9 cellular contexts compared by ENCODE assay signal in the genomic region with DNA sequence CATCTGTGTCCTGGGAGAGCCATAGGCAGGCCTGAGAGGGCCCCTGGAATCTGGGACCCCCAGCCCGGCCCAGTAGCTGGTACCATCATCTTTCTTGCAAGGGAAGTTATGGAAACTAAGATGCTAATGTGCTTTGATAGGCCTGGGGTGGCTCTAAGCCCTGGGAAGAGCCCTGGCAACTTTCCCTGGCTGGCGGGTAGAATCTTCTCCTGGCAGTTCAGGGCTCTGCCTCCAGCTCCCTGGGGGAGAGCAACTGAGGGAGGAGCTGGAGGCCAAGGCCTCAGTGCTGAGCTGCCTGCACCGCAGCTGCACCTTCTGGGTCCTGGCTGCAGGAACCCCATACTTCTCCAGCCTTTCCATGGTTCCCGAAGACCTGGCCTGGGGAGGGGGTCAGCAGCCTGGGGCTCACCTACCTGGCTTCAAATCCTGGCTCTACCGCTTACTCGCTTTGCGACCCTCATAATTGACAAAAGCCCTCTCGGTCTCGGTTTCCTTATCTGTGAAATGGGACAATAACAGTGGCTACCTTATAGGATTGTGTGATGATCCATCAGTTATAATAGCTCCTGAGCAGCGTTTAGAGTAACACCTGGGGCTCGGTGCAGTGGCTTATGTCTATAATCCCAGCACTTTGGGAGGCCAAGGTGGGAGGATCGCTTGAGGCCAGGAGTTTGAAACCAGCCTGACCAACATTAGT.
DNase-seq lines count a peak whose midpoint lies in the region; ATAC-seq and TF ChIP-seq lines count a peak whose summit lies in the region.
"Had no signal": no experiment of that assay in that cellular context is flagged by ENCODE, and none has a peak within 500 bp of the region (broad histone marks: within the 10 kb centered on the region; RNA-seq: fewer than 3 reads in every experiment).

No MANE protein-coding gene starts in this region.

- H4K12ac ChIP-seq in trophoblast cell (ENCODE audit: low read depth, low read length) = no peak overlapping the region

- H2BK120ac ChIP-seq in trophoblast cell (ENCODE audit: insufficient read depth, low read length, poor library complexity) = peak overlapping the region; percentile 29

- peak overlapping the region; percentile 23 for H3K14ac ChIP-seq in trophoblast cell (ENCODE audit: low read length)

- H3K4me1 Mint-ChIP-seq in endodermal cell = peaks cover 66% of the 10 kb centered on the region

- peaks cover 18% of the 10 kb centered on the region for H3K36me3 Mint-ChIP-seq in endodermal cell (ENCODE audit: low read depth)

- H3K27ac Mint-ChIP-seq in endodermal cell = peak overlapping the region; percentile 50
- H3K27ac Mint-ChIP-seq: dendritic cell treated with granulocyte-macrophage colony-stimulating factor and Interleukin-4, amounts not matched to agents 40 ng/mL and 50 ng/mL, for 4 days had no signal

- TF ChIP-seq CTCF in endodermal cell (conservative IDR thresholded peaks at IDR 0.05) = no peak

- H2AK5ac ChIP-seq in trophoblast cell (ENCODE audit: low read length) = peak overlapping the region; percentile 14

- H3K4me1 ChIP-seq in endodermal cell (ENCODE audit: control insufficient read depth, insufficient read depth, low read length) (peaks cover 31% of the 10 kb centered on the region), trophoblast cell (ENCODE audit: control insufficient read depth in 1 of 2, insufficient read depth in 2 of 2, low read length in 2 of 2) (peaks cover 65 to 74% of the 10 kb centered on the region in 2 experiments)

- H3K9ac ChIP-seq in endodermal cell (ENCODE audit: extremely low read depth, low read length, poor library complexity, severe bottlenecking) = no peak overlapping the region
- H3K9ac ChIP-seq in trophoblast cell (ENCODE audit: low read length) = no peak overlapping the region

- H3K27ac ChIP-seq in endodermal cell (ENCODE audit: low read depth, low read length) = peak overlapping the region; percentile 92
- H3K27ac ChIP-seq in trophoblast cell (ENCODE audit: low read depth, low read length) = peak overlapping the region; percentile 35

- H3K18ac ChIP-seq in trophoblast cell (ENCODE audit: low read length) = peak overlapping the region; percentile 58

- H3K36me3 ChIP-seq in endodermal cell (ENCODE audit: control insufficient read depth, insufficient read depth, low read length) (peaks cover 10% of the 10 kb centered on the region), trophoblast cell (ENCODE audit: control insufficient read depth in 1 of 2, insufficient read depth in 2 of 2, low read length in 2 of 2) (peaks cover 2 to 4% of the 10 kb centered on the region in 2 experiments)

- WGBS in endodermal cell (ENCODE audit: insufficient coverage in 1 of 2, insufficient read length in 1 of 2), 2 experiments = 92 to 94% methylated on average over 12 of the region's 12 CpGs
- no CpG with 5 or more reads among the region's 12 CpGs for WGBS in trophoblast cell (ENCODE audit: extremely low coverage, insufficient coverage, insufficient read length)

- H3K4ac ChIP-seq in trophoblast cell (ENCODE audit: low read depth, low read length) = peak overlapping the region; percentile 71

- H3K4me3 ChIP-seq in GM08714 (ENCODE audit: low read length) (peak overlapping the region; percentile 6; the same call in 1 of the 2 replicates), endodermal cell (ENCODE audit: low read length) (no peak overlapping the region), trophoblast cell (ENCODE audit: low read depth, low read length) (no peak overlapping the region)

- H3K27me3 Mint-ChIP-seq in endodermal cell (ENCODE audit: insufficient read depth) = no peaks in the 10 kb centered on the region
- H3K27me3 Mint-ChIP-seq: dendritic cell treated with granulocyte-macrophage colony-stimulating factor and Interleukin-4, amounts not matched to agents 40 ng/mL and 50 ng/mL, for 4 days had no signal

- H2AFZ ChIP-seq in trophoblast cell (ENCODE audit: insufficient read depth, low read length, poor library complexity) = no peak overlapping the region

- H2BK12ac ChIP-seq in trophoblast cell (ENCODE audit: low read length) = peak overlapping the region; percentile 62

- DNase-seq in RPMI7951 (ENCODE audit: low read depth) (peak; percentile 46), endodermal cell (no peak), trophoblast cell (no peak), AG20443 (ENCODE audit: low spot score) (no peak), KG1 (lab: John Stamatoyannopoulos, UW) (no peak)

- H3K27me3 ChIP-seq in endodermal cell (ENCODE audit: control insufficient read depth, insufficient read depth, low read length, poor library complexity, severe bottlenecking) (no peaks in the 10 kb centered on the region), trophoblast cell (ENCODE audit: insufficient read depth, low read length) (no peaks in the 10 kb centered on the region)

- H3K4me2 ChIP-seq in trophoblast cell (ENCODE audit: low read length) = no peak overlapping the region

- peaks cover 12% of the 10 kb centered on the region for H3K79me2 ChIP-seq in trophoblast cell (ENCODE audit: control insufficient read depth, insufficient read depth, low read length, poor library complexity)

- ATAC-seq in HG03108 (IDR thresholded peaks at IDR 0.05; ENCODE audit: unreplicated experiment) = no peak
- no peak for ATAC-seq in GM18511 (IDR thresholded peaks at IDR 0.05; ENCODE audit: unreplicated experiment)

- no peaks in the 10 kb centered on the region for H3K9me3 Mint-ChIP-seq in endodermal cell

- H3K9me3 ChIP-seq in endodermal cell (ENCODE audit: control insufficient read depth, low read length) = no peaks in the 10 kb centered on the region
- H3K9me3 ChIP-seq in trophoblast cell (ENCODE audit: insufficient read depth, low read depth, low read length) = no peaks in the 10 kb centered on the region

- H4K8ac ChIP-seq in trophoblast cell (ENCODE audit: low read depth, low read length) = peak overlapping the region; percentile 15

- H2BK5ac ChIP-seq in trophoblast cell (ENCODE audit: low read depth, low read length, poor library complexity) = peak overlapping the region; percentile 7

- H3K4me3 Mint-ChIP-seq in endodermal cell = no peak overlapping the region
- H3K4me3 Mint-ChIP-seq: dendritic cell treated with granulocyte-macrophage colony-stimulating factor and Interleukin-4, amounts not matched to agents 40 ng/mL and 50 ng/mL, for 4 days had no signal

- H3K23ac ChIP-seq in trophoblast cell (ENCODE audit: low read length) = no peak overlapping the region

- H4K91ac ChIP-seq in trophoblast cell (ENCODE audit: low read depth, low read length) = peak overlapping the region; percentile 57

- peaks cover 48% of the 10 kb centered on the region for H3K79me1 ChIP-seq in trophoblast cell (ENCODE audit: low read length)
